Comparison of ENCODE assay signal across 27 cellular contexts in the genomic region with DNA sequence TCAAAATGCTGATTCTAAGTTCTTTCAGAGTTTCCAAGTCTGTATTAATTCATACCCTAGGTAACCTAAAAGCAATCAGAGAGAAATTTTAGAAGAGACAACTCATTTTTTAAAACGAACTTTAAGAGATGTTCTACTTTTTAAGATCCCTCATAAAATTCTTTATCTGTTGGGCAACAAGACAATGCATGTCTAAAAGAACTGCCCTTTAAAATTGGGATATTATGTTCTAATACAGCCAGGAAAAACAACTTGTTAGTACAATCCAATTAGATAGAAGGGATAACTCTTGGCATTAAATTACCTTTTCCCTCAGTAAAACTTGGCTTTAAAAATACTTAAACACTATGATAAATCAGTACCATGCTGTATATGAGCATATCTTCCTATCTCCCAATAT. TPM values are rescaled to one million over a fixed set of nuclear protein-coding genes. Genes with fewer than 3 reads are reported as not detected.
DNase-seq lines count a peak whose midpoint lies in the region; ATAC-seq and TF ChIP-seq lines count a peak whose summit lies in the region.
"Had no signal": no experiment of that assay in that cellular context is flagged by ENCODE, and none has a peak within 500 bp of the region (broad histone marks: within the 10 kb centered on the region; RNA-seq: fewer than 3 reads in every experiment).

No MANE protein-coding gene starts in this region.

- peaks cover 98% of the 10 kb centered on the region for H3K79me2 ChIP-seq in Karpas-422 (ENCODE audit: low read length)

- peaks cover 4% of the 10 kb centered on the region for H3K9me3 ChIP-seq in CD4-positive, alpha-beta T cell (ENCODE audit: control insufficient read depth, low read length)
- no peaks in the 10 kb centered on the region; the same call in 1 of the 2 replicates for H3K9me3 ChIP-seq in Karpas-422 (ENCODE audit: low read length)

- H3K9me3 Mint-ChIP-seq in CD4-positive, alpha-beta T cell, result peaks cover 5% of the 10 kb centered on the region
- H3K9me3 Mint-ChIP-seq in central memory CD8-positive, alpha-beta T cell, result peaks cover 8% of the 10 kb centered on the region
- H3K9me3 Mint-ChIP-seq in progenitor cell of endocrine pancreas (ENCODE audit: low read depth), result peaks cover 15% of the 10 kb centered on the region

- peak overlapping the region; percentile 30 for H3K27ac Mint-ChIP-seq in CD4-positive, alpha-beta T cell
- H3K27ac Mint-ChIP-seq in central memory CD8-positive, alpha-beta T cell (ENCODE audit: low read depth), result peak overlapping the region; percentile 46
- H3K27ac Mint-ChIP-seq in progenitor cell of endocrine pancreas, result peak overlapping the region; percentile 10
- H3K27ac Mint-ChIP-seq: activated CD4-positive, alpha-beta T cell treated with anti-CD3 and anti-CD28 coated beads, Interleukin-2, amount 10 ng/mL, durations not matched to agents 24 days and 14 days; activated naive CD8-positive, alpha-beta T cell treated with anti-CD3 and anti-CD28 coated beads for 36 hours; T-helper 2 cell treated with Interferon-gamma antibody and Interleukin-4, amounts not matched to agents 5 μg/mL and 100 μg/mL, for 36 hours had no signal

- peaks cover 39% of the 10 kb centered on the region for H3K36me3 Mint-ChIP-seq in CD4-positive, alpha-beta T cell (ENCODE audit: low read depth)
- peaks cover 9% of the 10 kb centered on the region for H3K36me3 Mint-ChIP-seq in central memory CD8-positive, alpha-beta T cell (ENCODE audit: insufficient read depth)
- peaks cover 16% of the 10 kb centered on the region for H3K36me3 Mint-ChIP-seq in progenitor cell of endocrine pancreas (ENCODE audit: insufficient read depth)

- no peak overlapping the region for H3K4me3 Mint-ChIP-seq in CD4-positive, alpha-beta T cell
- H3K4me3 Mint-ChIP-seq in central memory CD8-positive, alpha-beta T cell, result no peak overlapping the region
- no peak overlapping the region for H3K4me3 Mint-ChIP-seq in progenitor cell of endocrine pancreas (ENCODE audit: low read depth)
- H3K4me3 Mint-ChIP-seq: activated CD4-positive, alpha-beta T cell treated with anti-CD3 and anti-CD28 coated beads, Interleukin-2, amount 10 ng/mL, durations not matched to agents 24 days and 14 days; activated naive CD8-positive, alpha-beta T cell treated with anti-CD3 and anti-CD28 coated beads for 36 hours; natural killer cell; T-helper 2 cell treated with Interferon-gamma antibody and Interleukin-4, amounts not matched to agents 5 μg/mL and 100 μg/mL, for 36 hours had no signal

- ATAC-seq in CD4-positive, alpha-beta T cell (ENCODE audit: poor library complexity), result no peak
- no peak for ATAC-seq in central memory CD8-positive, alpha-beta T cell (replicated peaks; ENCODE audit: extremely low read depth, poor library complexity, severe bottlenecking)
- no peak for ATAC-seq in HG03442 (IDR thresholded peaks at IDR 0.05; ENCODE audit: unreplicated experiment)
- ATAC-seq in activated CD4-positive, CD25-positive, alpha-beta regulatory T cell treated with anti-CD3 and anti-CD28 coated beads, Interleukin-2, amount 50 U/mL, for 24 hours, result no peak
- ATAC-seq: natural killer cell had no signal

- no peak overlapping the region for H3K27ac ChIP-seq in CD4-positive, alpha-beta T cell (ENCODE audit: low read depth, low read length)
- peak overlapping the region; percentile 90 for H3K27ac ChIP-seq in Karpas-422 (ENCODE audit: low read length)
- H3K27ac ChIP-seq: ascending aorta, PC-9 had no signal

- peak overlapping the region; percentile 47 for H3K4me3 ChIP-seq in Karpas-422 (ENCODE audit: low read length)
- H3K4me3 ChIP-seq: ascending aorta, PC-9 had no signal

- no peaks in the 10 kb centered on the region for H3K27me3 ChIP-seq in CD4-positive, alpha-beta T cell (ENCODE audit: control insufficient read depth, insufficient read depth, low read length)
- H3K27me3 ChIP-seq in Karpas-422 (ENCODE audit: low read length), result no peaks in the 10 kb centered on the region
- H3K27me3 ChIP-seq: ascending aorta had no signal

- H4K20me1 ChIP-seq in Karpas-422 (ENCODE audit: insufficient read depth, low read depth, low read length), result peaks cover 11% of the 10 kb centered on the region; the same call in 1 of the 2 replicates

- peaks cover 67% of the 10 kb centered on the region for H3K4me1 ChIP-seq in Karpas-422 (ENCODE audit: low read length)

- peaks cover 15% of the 10 kb centered on the region for H3K36me3 ChIP-seq in Karpas-422 (ENCODE audit: insufficient read depth, low read length)
- H3K36me3 ChIP-seq: ascending aorta had no signal

- peak overlapping the region; percentile 48 for H3K9ac ChIP-seq in Karpas-422 (ENCODE audit: low read length)

- CTCF ChIA-PET in CD4-positive, alpha-beta T cell (lab: Charles Lee), result no interaction called here

- POLR2A ChIA-PET in CD4-positive, alpha-beta T cell (lab: Charles Lee), result no interaction called here

- H3K9me2 ChIP-seq in Karpas-422 (replicated peaks; ENCODE audit: insufficient read depth, low read length), result no peaks in the 10 kb centered on the region

- H3K27me3 Mint-ChIP-seq in CD4-positive, alpha-beta T cell, result no peaks in the 10 kb centered on the region
- H3K27me3 Mint-ChIP-seq in central memory CD8-positive, alpha-beta T cell, result no peaks in the 10 kb centered on the region
- no peaks in the 10 kb centered on the region for H3K27me3 Mint-ChIP-seq in progenitor cell of endocrine pancreas
- H3K27me3 Mint-ChIP-seq: activated CD4-positive, alpha-beta T cell treated with anti-CD3 and anti-CD28 coated beads, Interleukin-2, amount 10 ng/mL, durations not matched to agents 24 days and 14 days; activated naive CD8-positive, alpha-beta T cell treated with anti-CD3 and anti-CD28 coated beads for 36 hours had no signal

- DNase-seq in CD4-positive, alpha-beta T cell, result no peak
- DNase-seq in Karpas-422 (no peak), progenitor cell of endocrine pancreas (ENCODE audit: low spot score, unreplicated experiment) (no peak), T-helper 2 cell (no peak), cerebellum (ENCODE audit: low spot score) (no peak)
- no peak for DNase-seq in central memory CD8-positive, alpha-beta T cell (ENCODE audit: low spot score in 2 of 2)
- DNase-seq: activated CD4-positive, alpha-beta T cell treated with anti-CD3 and anti-CD28 coated beads, Interleukin-2, amount 10 ng/mL, durations not matched to agents 24 days and 14 days; activated CD8-positive, alpha-beta memory T cell treated with anti-CD3 and anti-CD28 coated beads for 24 hours; activated naive CD8-positive, alpha-beta T cell treated with anti-CD3 and anti-CD28 coated beads for 36 hours; activated T-cell treated with anti-CD3 and anti-CD28 coated beads for 4 hours; C1 segment of cervical spinal cord; cortex of kidney; midbrain; natural killer cell; NCI-H1436; NCI-H2081; NCI-H526; NK-92 treated with Interleukin-12 subunit alpha and Interleukin-12 subunit beta, amount 100 ng/mL, for 24 hours; occipital lobe; PC-9; SHP77; stimulated activated CD4-positive, alpha-beta T cell treated with anti-CD3 and anti-CD28 coated beads, Interleukin-4, amount 100 ng/mL, for 24 hours; trophoblast cell had no signal

- H3K4me1 Mint-ChIP-seq in CD4-positive, alpha-beta T cell (ENCODE audit: low read depth), result peaks cover 87% of the 10 kb centered on the region
- peaks cover 68% of the 10 kb centered on the region for H3K4me1 Mint-ChIP-seq in central memory CD8-positive, alpha-beta T cell
- peaks cover 29% of the 10 kb centered on the region for H3K4me1 Mint-ChIP-seq in progenitor cell of endocrine pancreas (ENCODE audit: low read depth)

- TF ChIP-seq CTCF in CD4-positive, alpha-beta T cell (IDR thresholded peaks at IDR 0.05), result no peak
- TF ChIP-seq CTCF in progenitor cell of endocrine pancreas (IDR thresholded peaks at IDR 0.05; ENCODE audit: unreplicated experiment), result no peak

- peak overlapping the region; percentile 91 for H3K4me2 ChIP-seq in Karpas-422 (ENCODE audit: low read depth, low read length, poor library complexity, severe bottlenecking)
- H3K4me2 ChIP-seq: PC-9 had no signal

- H2AFZ ChIP-seq in Karpas-422 (ENCODE audit: low read length), result no peak overlapping the region
- H2AFZ ChIP-seq: PC-9 had no signal

- intact Hi-C loops in CD4-positive, alpha-beta T cell (cut with DNase I, micrococcal nuclease), result no loop called here

RNA-seq across cellular contexts. Expression of a gene that starts 15.6 kb away (rescaled TPM):
- total RNA-seq in CD4-positive, alpha-beta T cell, result 10 to 100 TPM; 53.7 to 66.0 TPM
- total RNA-seq in Karpas-422 (2014; rRNA removed; shearing (Covaris generic); ENCODE audit: low replicate concordance), result 117 and 314 TPM in 2 replicates
- total RNA-seq in progenitor cell of endocrine pancreas, result 118 and 127 TPM in 2 replicates
- 112 TPM for total RNA-seq in cerebellum
